Comparison of ENCODE assay signal across 8 cellular contexts in genomic region chr14:21039059-21039422, GRCh38. TPM values are rescaled to one million over a fixed set of nuclear protein-coding genes. Genes with fewer than 3 reads are reported as not detected.
DNase-seq lines count a peak whose midpoint lies in the region; ATAC-seq and TF ChIP-seq lines count a peak whose summit lies in the region.

No MANE protein-coding gene starts in this region.

- TF ChIP-seq CTCF in LNCaP clone FGC (IDR thresholded peaks at IDR 0.05; ENCODE audit: control insufficient read depth, extremely low read depth, insufficient read depth) (no peak), cardiac fibroblast (IDR thresholded peaks at IDR 0.05; ENCODE audit: low read depth, low read length) (no peak)

- no peaks in the 10 kb centered on the region for H3K9me3 Mint-ChIP-seq in activated T-helper 2 cell treated with anti-CD3 and anti-CD28 coated beads, Interferon-gamma antibody, Interleukin-2, Interleukin-4, amounts not matched to agents 10 μg/mL and 5 μg/mL and 100 μg/mL, durations not matched to agents 14 hours and 24 hours and 36 hours

- ATAC-seq in HG03135 (IDR thresholded peaks at IDR 0.05; ENCODE audit: unreplicated experiment) (no peak), GM19467 (IDR thresholded peaks at IDR 0.05; ENCODE audit: unreplicated experiment) (no peak)

- no peaks in the 10 kb centered on the region for H3K27me3 ChIP-seq in layer of hippocampus (ENCODE audit: control insufficient read depth, insufficient read depth, low read length)

- peak overlapping the region; percentile 73 for H3K27ac ChIP-seq in layer of hippocampus (ENCODE audit: low read depth, low read length)
- H3K27ac ChIP-seq in skin epidermis = peak overlapping the region in 19 of 21 experiments; percentile 30 to 76 (median 58)

- DNase-seq in LNCaP clone FGC (ENCODE audit: low read depth) = peak; percentile 45
- DNase-seq in cardiac fibroblast (ENCODE audit: low read depth in 2 of 2) = peak; percentile 47 to 92
- DNase-seq in activated T-helper 2 cell treated with anti-CD3 and anti-CD28 coated beads, Interferon-gamma antibody, Interleukin-2, Interleukin-4, amounts not matched to agents 10 μg/mL and 5 μg/mL and 100 μg/mL, durations not matched to agents 14 hours and 24 hours and 36 hours (ENCODE audit: low spot score) = no peak
- no peak for DNase-seq in activated CD8-positive, alpha-beta memory T cell treated with anti-CD3 and anti-CD28 coated beads for 24 hours

- H3K27me3 Mint-ChIP-seq in activated T-helper 2 cell treated with anti-CD3 and anti-CD28 coated beads, Interferon-gamma antibody, Interleukin-2, Interleukin-4, amounts not matched to agents 10 μg/mL and 5 μg/mL and 100 μg/mL, durations not matched to agents 14 hours and 24 hours and 36 hours (ENCODE audit: low read depth) = peaks cover 16% of the 10 kb centered on the region

- no peaks in the 10 kb centered on the region for H3K36me3 Mint-ChIP-seq in activated T-helper 2 cell treated with anti-CD3 and anti-CD28 coated beads, Interferon-gamma antibody, Interleukin-2, Interleukin-4, amounts not matched to agents 10 μg/mL and 5 μg/mL and 100 μg/mL, durations not matched to agents 14 hours and 24 hours and 36 hours (ENCODE audit: low read depth)

- no peaks in the 10 kb centered on the region for H3K4me1 Mint-ChIP-seq in activated T-helper 2 cell treated with anti-CD3 and anti-CD28 coated beads, Interferon-gamma antibody, Interleukin-2, Interleukin-4, amounts not matched to agents 10 μg/mL and 5 μg/mL and 100 μg/mL, durations not matched to agents 14 hours and 24 hours and 36 hours (ENCODE audit: low read depth)

- no peak overlapping the region for H3K27ac Mint-ChIP-seq in activated T-helper 2 cell treated with anti-CD3 and anti-CD28 coated beads, Interferon-gamma antibody, Interleukin-2, Interleukin-4, amounts not matched to agents 10 μg/mL and 5 μg/mL and 100 μg/mL, durations not matched to agents 14 hours and 24 hours and 36 hours

- no peak overlapping the region for H3K4me3 ChIP-seq in LNCaP clone FGC (ENCODE audit: low read depth, low read length)
- no peak overlapping the region for H3K4me3 ChIP-seq in cardiac fibroblast (replicated peaks in 1 of 2; ENCODE audit: low read depth in 2 of 2, low read length in 2 of 2)
- H3K4me3 ChIP-seq in skin epidermis = no peak overlapping the region

- intact Hi-C loops in activated T-helper 2 cell treated with anti-CD3 and anti-CD28 coated beads, Interferon-gamma antibody, Interleukin-2, Interleukin-4, amounts not matched to agents 10 μg/mL and 5 μg/mL and 100 μg/mL, durations not matched to agents 14 hours and 24 hours and 36 hours (cut with micrococcal nuclease) = no loop called here

- H3K4me3 Mint-ChIP-seq in activated T-helper 2 cell treated with anti-CD3 and anti-CD28 coated beads, Interferon-gamma antibody, Interleukin-2, Interleukin-4, amounts not matched to agents 10 μg/mL and 5 μg/mL and 100 μg/mL, durations not matched to agents 14 hours and 24 hours and 36 hours (ENCODE audit: low read depth) = no peak overlapping the region

RNA-seq across cellular contexts. Expression of gene RNASE7, which starts 3.1 kb away (rescaled TPM):
- total RNA-seq in activated T-helper 2 cell treated with anti-CD3 and anti-CD28 coated beads, Interferon-gamma antibody, Interleukin-2, Interleukin-4, amounts not matched to agents 10 μg/mL and 5 μg/mL and 100 μg/mL, durations not matched to agents 14 hours and 24 hours and 36 hours = not detected in 2 replicates

RNA-seq across cellular contexts. Expression of gene RNASE13, which starts 4.4 kb away (rescaled TPM):
- total RNA-seq in activated T-helper 2 cell treated with anti-CD3 and anti-CD28 coated beads, Interferon-gamma antibody, Interleukin-2, Interleukin-4, amounts not matched to agents 10 μg/mL and 5 μg/mL and 100 μg/mL, durations not matched to agents 14 hours and 24 hours and 36 hours = not detected in 2 replicates

RNA-seq across cellular contexts. Expression of gene TPPP2, which starts 9.0 kb away (rescaled TPM):
- total RNA-seq in activated T-helper 2 cell treated with anti-CD3 and anti-CD28 coated beads, Interferon-gamma antibody, Interleukin-2, Interleukin-4, amounts not matched to agents 10 μg/mL and 5 μg/mL and 100 μg/mL, durations not matched to agents 14 hours and 24 hours and 36 hours = not detected in 2 replicates

RNA-seq across cellular contexts. Expression of gene NDRG2, which starts 14.2 kb away (rescaled TPM):
- 1.1 and 1.8 TPM in 2 replicates for total RNA-seq in activated T-helper 2 cell treated with anti-CD3 and anti-CD28 coated beads, Interferon-gamma antibody, Interleukin-2, Interleukin-4, amounts not matched to agents 10 μg/mL and 5 μg/mL and 100 μg/mL, durations not matched to agents 14 hours and 24 hours and 36 hours

RNA-seq across cellular contexts. Expression of gene RNASE8, which starts 18.6 kb away (rescaled TPM):
- total RNA-seq in activated T-helper 2 cell treated with anti-CD3 and anti-CD28 coated beads, Interferon-gamma antibody, Interleukin-2, Interleukin-4, amounts not matched to agents 10 μg/mL and 5 μg/mL and 100 μg/mL, durations not matched to agents 14 hours and 24 hours and 36 hours = not detected in 2 replicates

Comparison
In these comparisons a context has a peak if more than half of its experiments do, and no peak if none do; other contexts are left out.
1. DNase-seq: peak in LNCaP clone FGC (single experiment) and cardiac fibroblast (2 of 2); none in activated T-helper 2 cell treated with anti-CD3 and anti-CD28 coated beads, Interferon-gamma antibody, Interleukin-2, Interleukin-4, amounts not matched to agents 10 μg/mL and 5 μg/mL and 100 μg/mL, durations not matched to agents 14 hours and 24 hours and 36 hours (single experiment) and activated CD8-positive, alpha-beta memory T cell treated with anti-CD3 and anti-CD28 coated beads for 24 hours (single experiment).